In the genomic region with DNA sequence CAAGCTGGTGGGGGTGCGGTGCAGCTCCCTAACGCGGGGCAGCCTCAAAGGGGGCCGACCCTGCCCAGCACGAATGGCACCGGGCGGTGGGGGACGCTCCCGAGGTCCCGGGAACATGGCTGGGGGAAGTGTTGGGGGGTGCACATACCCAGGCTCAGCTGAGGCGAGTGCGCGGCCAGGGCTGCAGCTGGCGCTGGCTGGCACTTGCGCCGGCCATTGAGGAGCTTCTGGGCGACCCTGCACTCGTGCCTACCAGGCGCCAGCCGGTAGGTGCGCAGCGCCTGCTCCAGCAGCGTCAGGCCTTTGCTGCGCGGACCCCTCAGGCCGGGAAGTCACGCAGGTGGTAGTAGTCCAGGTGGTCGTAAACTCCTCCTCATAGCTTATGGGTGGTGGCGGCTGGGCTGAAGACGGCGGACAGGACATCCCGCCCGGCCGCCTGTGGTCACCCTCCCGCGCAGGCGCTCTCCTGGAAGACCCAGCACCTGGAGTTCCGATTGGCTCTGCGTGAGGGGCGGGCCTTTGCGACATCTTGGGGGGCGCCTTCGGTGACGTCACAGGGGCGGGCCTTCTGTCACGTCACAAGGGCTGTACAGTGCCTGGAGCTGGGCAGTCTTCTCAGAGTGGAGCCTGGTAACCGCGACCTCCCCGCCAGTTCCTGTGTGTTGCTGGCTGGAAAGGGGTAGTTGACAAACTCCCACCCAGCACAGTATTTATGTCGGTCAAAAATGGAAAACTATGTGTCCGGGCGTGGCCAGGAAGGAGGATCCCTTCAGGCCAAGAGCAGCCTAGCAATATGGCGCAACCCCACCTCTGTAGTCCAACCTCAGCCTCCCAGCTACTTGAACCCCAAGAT, we compare ENCODE assay signal across 8 cellular contexts.
A peak's percentile ranks its signal among the peaks of the same experiment; 100 is the strongest.
DNase-seq lines count a peak whose midpoint lies in the region; ATAC-seq and TF ChIP-seq lines count a peak whose summit lies in the region.
"Not testable (repeated sequence)": the region's sequence is repeated elsewhere in the genome, so short reads cannot be mapped to it uniquely, and the experiment has no call there.

No MANE protein-coding gene starts in this region.

- not testable (repeated sequence) for H3K27me3 ChIP-seq in IMR-90 (ENCODE audit: control insufficient read depth, insufficient read depth, low read length)

- peak overlapping the region; percentile 81 to 95 (median 89) for H3K4me3 Mint-ChIP-seq in naive thymus-derived CD8-positive, alpha-beta T cell
- H3K4me3 Mint-ChIP-seq in stimulated activated effector memory CD8-positive, alpha-beta T cell treated with anti-CD3 and anti-CD28 coated beads, Interleukin-12 subunit alpha, Interleukin-12 subunit beta, amount 100 ng/mL, for 72 hours: peak overlapping the region; percentile 79

- not testable (repeated sequence) for H2BK20ac ChIP-seq in IMR-90 (ENCODE audit: low read depth, low read length)

- CTCF ChIA-PET in IMR-90 (lab: Yijun Ruan, JAX): not testable (repeated sequence)

- peak overlapping the region; percentile 93 to 97 for H4K8ac ChIP-seq in IMR-90 (ENCODE audit: low read depth in 2 of 2, low read length in 2 of 2)

- H3K23ac ChIP-seq in IMR-90 (ENCODE audit: low read depth, low read length): not testable (repeated sequence)

- H4K5ac ChIP-seq in IMR-90 (ENCODE audit: low read depth, low read length): peak overlapping the region; percentile 96

- H3K56ac ChIP-seq in IMR-90 (ENCODE audit: extremely low read depth, insufficient read depth, low read length): peak overlapping the region; percentile 71; the same call in 1 of the 2 replicates

- not testable (repeated sequence) for H4K91ac ChIP-seq in IMR-90 (ENCODE audit: insufficient read depth, low read depth, low read length)

- not testable (repeated sequence) for H4K20me1 ChIP-seq in IMR-90 (ENCODE audit: insufficient read depth, low read length)

- TF ChIP-seq POLR2A in IMR-90 (IDR thresholded peaks at IDR 0.05; ENCODE audit: low read depth, low read length): not testable (repeated sequence)

- H3K36me3 ChIP-seq in IMR-90 (ENCODE audit: control insufficient read depth, insufficient read depth, low read length): not testable (repeated sequence)

- not testable (repeated sequence) for H3K9me3 ChIP-seq in IMR-90 (ENCODE audit: control insufficient read depth, insufficient read depth, low read length)

- peak overlapping the region; percentile 72 for H3K4me2 ChIP-seq in IMR-90 (ENCODE audit: low read depth, low read length)

- H2AK9ac ChIP-seq in IMR-90 (replicated peaks; ENCODE audit: low read depth, low read length, poor library complexity): peak overlapping the region; percentile 65

- intact Hi-C loops in IMR-90 (cut with micrococcal nuclease): not testable (repeated sequence)

- H3K79me1 ChIP-seq in IMR-90 (ENCODE audit: low read depth in 1 of 2, low read length in 2 of 2): not testable (repeated sequence)

- H3K14ac ChIP-seq in IMR-90 (replicated peaks; ENCODE audit: low read depth, low read length): peak overlapping the region; percentile 98

- not testable (repeated sequence) for H3K9me1 ChIP-seq in IMR-90 (ENCODE audit: insufficient read depth, low read length)

- ATAC-seq in GM21619 (IDR thresholded peaks at IDR 0.05; ENCODE audit: unreplicated experiment): peak; percentile 98
- ATAC-seq in IMR-90 (ENCODE audit: low read depth): peak; percentile 98
- peak; percentile 95 to 97 for ATAC-seq in naive thymus-derived CD8-positive, alpha-beta T cell
- peak; percentile 99 for ATAC-seq in stimulated activated effector memory CD8-positive, alpha-beta T cell treated with anti-CD3 and anti-CD28 coated beads, Interleukin-12 subunit alpha, Interleukin-12 subunit beta, amount 100 ng/mL, for 72 hours

- POLR2A ChIA-PET in IMR-90 (lab: Charles Lee; ENCODE audit: unreplicated experiment): not testable (repeated sequence)
- POLR2A ChIA-PET in naive thymus-derived CD8-positive, alpha-beta T cell (lab: Charles Lee): interaction anchor here (1.6 to 2.0 kb wide), 2 partner anchors 43 to 75 kb away, joined by 7 to 13 read pairs; a partner anchor contains a TSS

- peak overlapping the region; percentile 88 for H3K4ac ChIP-seq in IMR-90 (ENCODE audit: low read depth, low read length)

- H3K4me1 ChIP-seq in IMR-90 (ENCODE audit: control insufficient read depth, insufficient read depth, low read length): not testable (repeated sequence)

- peaks cover 0 to 10% (median 4%) of the 10 kb centered on the region in 4 donors for H3K4me1 Mint-ChIP-seq in naive thymus-derived CD8-positive, alpha-beta T cell
- H3K4me1 Mint-ChIP-seq in stimulated activated effector memory CD8-positive, alpha-beta T cell treated with anti-CD3 and anti-CD28 coated beads, Interleukin-12 subunit alpha, Interleukin-12 subunit beta, amount 100 ng/mL, for 72 hours: not testable (repeated sequence)

- H3K18ac ChIP-seq in IMR-90 (ENCODE audit: low read depth, low read length): peak overlapping the region; percentile 54; the same call in 1 of the 2 replicates

- H3K27ac Mint-ChIP-seq in naive thymus-derived CD8-positive, alpha-beta T cell: peak overlapping the region; percentile 81 to 98 (median 96)
- H3K27ac Mint-ChIP-seq in stimulated activated effector memory CD8-positive, alpha-beta T cell treated with anti-CD3 and anti-CD28 coated beads, Interleukin-12 subunit alpha, Interleukin-12 subunit beta, amount 100 ng/mL, for 72 hours: peak overlapping the region; percentile 87

- H2BK120ac ChIP-seq in IMR-90 (ENCODE audit: low read depth, low read length): 0 out of 2 replicates have a peak overlapping the region, but pooled peaks have one; percentile 54

- not testable (repeated sequence) for H2BK15ac ChIP-seq in IMR-90 (ENCODE audit: low read depth, low read length)

- not testable (repeated sequence) for H2AK5ac ChIP-seq in IMR-90 (ENCODE audit: low read depth, low read length)

- WGBS in IMR-90 (ENCODE audit: extremely low coverage in 2 of 2, insufficient read length in 1 of 2), 2 experiments: 0% methylated on average over 2 of the region's 53 CpGs; no CpG with 5 or more reads in 1 of the 2 experiments

- dilution Hi-C loops in IMR-90 (cut with HindIII; ENCODE audit: low sequenced_read_pairs, unreplicated experiment): not testable (repeated sequence)

- not testable (repeated sequence) for TF ChIP-seq RAD21 in IMR-90 (IDR thresholded peaks at IDR 0.05; ENCODE audit: low read length)

- H3K4me3 ChIP-seq in IMR-90 (ENCODE audit: insufficient read depth, low read depth, low read length): peak overlapping the region; percentile 99
- H3K4me3 ChIP-seq in fibroblast of mammary gland (ENCODE audit: control insufficient read depth, low read depth, low read length): peak overlapping the region; percentile 61

- peak overlapping the region; percentile 87 for H2AFZ ChIP-seq in IMR-90 (replicated peaks; ENCODE audit: low read length, poor library complexity)

- not testable (repeated sequence) for TF ChIP-seq CTCF in IMR-90 (conservative IDR thresholded peaks at IDR 0.05; ENCODE audit: low read depth, low read length); fibroblast of mammary gland (conservative IDR thresholded peaks at IDR 0.05; ENCODE audit: control insufficient read depth, insufficient read depth, low read depth, low read length)

- in situ Hi-C loops in IMR-90 (cut with MboI; ENCODE audit: low sequenced_read_pairs): not testable (repeated sequence)

- H3K27ac ChIP-seq in IMR-90 (ENCODE audit: insufficient read depth, low read length): peak overlapping the region; percentile 93

- H3K9me3 Mint-ChIP-seq in naive thymus-derived CD8-positive, alpha-beta T cell; stimulated activated effector memory CD8-positive, alpha-beta T cell treated with anti-CD3 and anti-CD28 coated beads, Interleukin-12 subunit alpha, Interleukin-12 subunit beta, amount 100 ng/mL, for 72 hours: not testable (repeated sequence)

- not testable (repeated sequence) for H3K36me3 Mint-ChIP-seq in naive thymus-derived CD8-positive, alpha-beta T cell
- peaks cover 11% of the 10 kb centered on the region for H3K36me3 Mint-ChIP-seq in stimulated activated effector memory CD8-positive, alpha-beta T cell treated with anti-CD3 and anti-CD28 coated beads, Interleukin-12 subunit alpha, Interleukin-12 subunit beta, amount 100 ng/mL, for 72 hours

- H3K9ac ChIP-seq in IMR-90 (ENCODE audit: low read depth, low read length): peak overlapping the region; percentile 97

- H2BK5ac ChIP-seq in IMR-90 (ENCODE audit: low read depth, low read length, poor library complexity, severe bottlenecking): peak overlapping the region; percentile 86

- H3K27me3 Mint-ChIP-seq in naive thymus-derived CD8-positive, alpha-beta T cell: not testable (repeated sequence)

- peak; percentile 71 for DNase-seq in DMS79 (lab: John Stamatoyannopoulos, UW)
- DNase-seq in IMR-90: peak; percentile 90
- DNase-seq in RPMI7951 (ENCODE audit: low read depth): peak; percentile 92
- peak; percentile 86 for DNase-seq in activated T-helper 9 cell treated with anti-CD3 and anti-CD28 coated beads, Interleukin-2, amount 50 U/mL, for 16 hours (ENCODE audit: low read depth)
- peak; percentile 88 for DNase-seq in fibroblast of mammary gland (ENCODE audit: low read depth)
- peak; percentile 88 to 96 (median 94) for DNase-seq in naive thymus-derived CD8-positive, alpha-beta T cell
- DNase-seq in stimulated activated effector memory CD8-positive, alpha-beta T cell treated with anti-CD3 and anti-CD28 coated beads, Interleukin-12 subunit alpha, Interleukin-12 subunit beta, amount 100 ng/mL, for 72 hours (ENCODE audit: low spot score in 2 of 2): peak; percentile 84 to 95

- BruUV-seq in IMR-90 (replicated peaks; lab: Mats Ljungman, UMichigan): not testable (repeated sequence)

TF ChIP-seq in IMR-90, 13 proteins besides CTCF, POLR2A, EP300 and RAD21:
- TF ChIP-seq MAZ (IDR thresholded peaks at IDR 0.05; ENCODE audit: borderline replicate concordance, low read depth, low read length) (peak; percentile 63; the same call in 1 of the 2 replicates), CEBPB (IDR thresholded peaks at IDR 0.05; ENCODE audit: low read depth, low read length) (peak; percentile 29; the same call in 1 of the 2 replicates)

Comparison
In these comparisons a context has a peak if more than half of its experiments do, and no peak if none do; other contexts are left out.
1. Peak in every context shown above with its lines: DNase-seq, ATAC-seq, H3K4me3 ChIP-seq and H3K27ac ChIP-seq.